ENCODE assay signal across 8 cellular contexts in the genomic region with DNA sequence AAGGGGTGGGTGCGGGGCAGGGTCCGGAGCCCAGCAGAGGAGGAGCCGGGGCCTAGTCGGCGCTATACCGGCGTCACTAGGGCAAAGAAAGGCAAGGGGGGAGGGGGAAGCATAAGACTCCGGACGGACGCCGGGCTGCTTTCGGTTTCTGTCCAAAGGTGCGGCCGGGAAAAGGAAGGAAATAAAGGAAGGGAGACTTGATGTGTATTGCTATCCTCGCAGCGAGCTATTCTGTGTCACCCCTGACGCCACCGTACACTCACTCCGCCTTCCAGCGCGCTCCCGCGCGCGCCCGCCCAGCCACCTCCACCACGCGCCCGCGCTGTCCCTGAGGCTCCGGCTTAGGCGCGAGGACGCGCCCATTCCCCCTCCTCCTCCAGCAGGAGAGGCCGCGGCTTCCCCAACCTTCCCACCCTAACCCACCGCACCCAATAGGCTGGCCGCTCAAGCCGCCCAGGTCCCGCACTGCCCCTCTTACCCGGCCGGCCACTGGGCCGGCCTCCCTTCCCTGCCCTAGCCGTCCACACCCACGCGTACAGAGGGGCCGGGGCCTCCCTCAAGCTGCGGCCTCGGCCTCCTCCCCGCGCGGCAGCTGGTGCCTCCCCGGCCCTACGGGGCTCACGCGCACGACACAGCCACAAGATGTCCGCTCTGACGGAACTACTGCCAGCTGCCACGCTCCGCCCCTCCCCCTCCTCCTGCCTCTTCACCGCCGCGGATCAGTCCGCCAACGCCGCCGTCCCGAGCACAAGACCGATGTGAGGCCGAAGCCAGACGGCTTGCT. TPM values are rescaled to one million over a fixed set of nuclear protein-coding genes. Genes with fewer than 3 reads are reported as not detected.
DNase-seq lines count a peak whose midpoint lies in the region; ATAC-seq and TF ChIP-seq lines count a peak whose summit lies in the region.

A gene (minus strand): TSS at position 662 of the 784 bp plus-strand sequence. CDS start 1,043 bp downstream, outside the sequence.

- peak within 1 kb of the TSS; percentile 100 for H3K9ac ChIP-seq in muscle layer of colon (ENCODE audit: low read length)

- TF ChIP-seq EP300 in Ishikawa (IDR thresholded peaks at IDR 0.05; ENCODE audit: borderline replicate concordance): 0 out of 2 replicates have a peak, but pooled peaks have one; percentile 53

- peak; percentile 24 for ATAC-seq in GM21529 (IDR thresholded peaks at IDR 0.05; ENCODE audit: unreplicated experiment)

- H3K9me3 ChIP-seq in esophagus (ENCODE audit: control insufficient read depth in 2 of 2, insufficient read depth in 1 of 2, low read depth in 1 of 2, low read length in 1 of 2) (no peaks in the 10 kb centered on the region), muscle layer of colon (ENCODE audit: low read length) (no peaks in the 10 kb centered on the region)

- H3K36me3 ChIP-seq in esophagus (ENCODE audit: control insufficient read depth in 2 of 2, insufficient read depth in 2 of 2, low read length in 1 of 2) (no peaks in the 10 kb centered on the region), muscle layer of colon (ENCODE audit: insufficient read depth, low read length) (no peaks in the 10 kb centered on the region)

- H3K27ac ChIP-seq in esophagus (ENCODE audit: low read depth in 2 of 2, low read length in 1 of 2) (peak within 1 kb of the TSS; percentile 99 to 100), muscle layer of colon (ENCODE audit: low read depth, low read length) (peak within 1 kb of the TSS; percentile 89)

- no peak for TF ChIP-seq RAD21 in Ishikawa (IDR thresholded peaks at IDR 0.05; ENCODE audit: low read depth)

- DNase-seq in DMS114 treated with DMSO at 0.1 percent for 48 hours (lab: John Stamatoyannopoulos, UW; ENCODE audit: unreplicated experiment) (peak; percentile 90), OCI-M2 (lab: John Stamatoyannopoulos, UW; ENCODE audit: unreplicated experiment) (peak; percentile 31), activated T-cell treated with anti-CD3 and anti-CD28 coated beads for 48 hours (ENCODE audit: low read depth) (peak; percentile 92)
- DNase-seq in stimulated activated CD8-positive, alpha-beta memory T cell treated with anti-CD3 and anti-CD28 coated beads, Interleukin-7, amount 100 ng/mL, for 24 hours (ENCODE audit: low read depth): peak; percentile 89

- H3K27me3 ChIP-seq in esophagus (ENCODE audit: control insufficient read depth in 1 of 2, insufficient read depth in 2 of 2, low read length in 2 of 2) (no peaks in the 10 kb centered on the region), muscle layer of colon (ENCODE audit: control insufficient read depth in 1 of 2, insufficient read depth in 2 of 2, low read length in 2 of 2) (no peaks in the 10 kb centered on the region)

- peak within 1 kb of the TSS; percentile 84 to 98 for H3K4me3 ChIP-seq in esophagus (ENCODE audit: low read depth in 1 of 2, low read length in 2 of 2)
- peak within 1 kb of the TSS; percentile 88 to 92 for H3K4me3 ChIP-seq in muscle layer of colon (ENCODE audit: low read depth in 1 of 2, low read length in 2 of 2)

- WGBS in esophagus, 2 donors: 0 to 1% methylated on average over 71 to 73 of the region's 73 CpGs

- no peaks in the 10 kb centered on the region for H3K4me1 ChIP-seq in esophagus (ENCODE audit: control insufficient read depth in 2 of 2, insufficient read depth in 2 of 2, low read length in 1 of 2)
- H3K4me1 ChIP-seq in muscle layer of colon (ENCODE audit: insufficient read depth, low read length): peaks cover 37% of the 10 kb centered on the region

TF ChIP-seq in Ishikawa, 13 proteins besides CTCF, POLR2A, EP300 and RAD21:
- TF ChIP-seq, protein P1, sequence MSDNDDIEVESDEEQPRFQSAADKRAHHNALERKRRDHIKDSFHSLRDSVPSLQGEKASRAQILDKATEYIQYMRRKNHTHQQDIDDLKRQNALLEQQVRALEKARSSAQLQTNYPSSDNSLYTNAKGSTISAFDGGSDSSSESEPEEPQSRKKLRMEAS (IDR thresholded peaks at IDR 0.05): peak; percentile 95
- peak; percentile 40; the same call in 1 of the 2 replicates for TF ChIP-seq CREB1 (IDR thresholded peaks at IDR 0.05; ENCODE audit: low read depth)
- 0 out of 2 replicates have a peak, but pooled peaks have one; percentile 6 for TF ChIP-seq TEAD4 (IDR thresholded peaks at IDR 0.05)
- peak; percentile 80; the same call in 1 of the 2 replicates for TF ChIP-seq TCF12 (IDR thresholded peaks at IDR 0.05; ENCODE audit: low read depth)
- TF ChIP-seq YY1 (IDR thresholded peaks at IDR 0.05; ENCODE audit: low read depth): peak; percentile 94
- TF ChIP-seq EGR1 (IDR thresholded peaks at IDR 0.05): peak; percentile 72
- TF ChIP-seq CEBPB (IDR thresholded peaks at IDR 0.05): no peak
- 0 out of 2 replicates have a peak, but pooled peaks have one; percentile 14 for TF ChIP-seq NFIC (IDR thresholded peaks at IDR 0.05)
- TF ChIP-seq, protein P2, sequence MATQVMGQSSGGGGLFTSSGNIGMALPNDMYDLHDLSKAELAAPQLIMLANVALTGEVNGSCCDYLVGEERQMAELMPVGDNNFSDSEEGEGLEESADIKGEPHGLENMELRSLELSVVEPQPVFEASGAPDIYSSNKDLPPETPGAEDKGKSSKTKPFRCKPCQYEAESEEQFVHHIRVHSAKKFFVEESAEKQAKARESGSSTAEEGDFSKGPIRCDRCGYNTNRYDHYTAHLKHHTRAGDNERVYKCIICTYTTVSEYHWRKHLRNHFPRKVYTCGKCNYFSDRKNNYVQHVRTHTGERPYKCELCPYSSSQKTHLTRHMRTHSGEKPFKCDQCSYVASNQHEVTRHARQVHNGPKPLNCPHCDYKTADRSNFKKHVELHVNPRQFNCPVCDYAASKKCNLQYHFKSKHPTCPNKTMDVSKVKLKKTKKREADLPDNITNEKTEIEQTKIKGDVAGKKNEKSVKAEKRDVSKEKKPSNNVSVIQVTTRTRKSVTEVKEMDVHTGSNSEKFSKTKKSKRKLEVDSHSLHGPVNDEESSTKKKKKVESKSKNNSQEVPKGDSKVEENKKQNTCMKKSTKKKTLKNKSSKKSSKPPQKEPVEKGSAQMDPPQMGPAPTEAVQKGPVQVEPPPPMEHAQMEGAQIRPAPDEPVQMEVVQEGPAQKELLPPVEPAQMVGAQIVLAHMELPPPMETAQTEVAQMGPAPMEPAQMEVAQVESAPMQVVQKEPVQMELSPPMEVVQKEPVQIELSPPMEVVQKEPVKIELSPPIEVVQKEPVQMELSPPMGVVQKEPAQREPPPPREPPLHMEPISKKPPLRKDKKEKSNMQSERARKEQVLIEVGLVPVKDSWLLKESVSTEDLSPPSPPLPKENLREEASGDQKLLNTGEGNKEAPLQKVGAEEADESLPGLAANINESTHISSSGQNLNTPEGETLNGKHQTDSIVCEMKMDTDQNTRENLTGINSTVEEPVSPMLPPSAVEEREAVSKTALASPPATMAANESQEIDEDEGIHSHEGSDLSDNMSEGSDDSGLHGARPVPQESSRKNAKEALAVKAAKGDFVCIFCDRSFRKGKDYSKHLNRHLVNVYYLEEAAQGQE (IDR thresholded peaks at IDR 0.05; ENCODE audit: low read depth): no peak
- TF ChIP-seq, protein P3, sequence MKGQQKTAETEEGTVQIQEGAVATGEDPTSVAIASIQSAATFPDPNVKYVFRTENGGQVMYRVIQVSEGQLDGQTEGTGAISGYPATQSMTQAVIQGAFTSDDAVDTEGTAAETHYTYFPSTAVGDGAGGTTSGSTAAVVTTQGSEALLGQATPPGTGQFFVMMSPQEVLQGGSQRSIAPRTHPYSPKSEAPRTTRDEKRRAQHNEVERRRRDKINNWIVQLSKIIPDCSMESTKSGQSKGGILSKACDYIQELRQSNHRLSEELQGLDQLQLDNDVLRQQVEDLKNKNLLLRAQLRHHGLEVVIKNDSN (IDR thresholded peaks at IDR 0.05): no peak
- peak; percentile 48; the same call in 1 of the 2 replicates for TF ChIP-seq ZBTB7A (IDR thresholded peaks at IDR 0.05; ENCODE audit: low read depth)
- TF ChIP-seq TAF1 (IDR thresholded peaks at IDR 0.05; ENCODE audit: low read depth): peak; percentile 94
- TF ChIP-seq FOXM1 (IDR thresholded peaks at IDR 0.05; ENCODE audit: borderline replicate concordance, low read depth): no peak
TF ChIP-seq in Ishikawa: peak in this region for 9.

RNA-seq across cellular contexts. Expression of the gene that starts here (rescaled TPM):
- polyA plus RNA-seq in esophagus: 100 to 1,000 TPM; 185 to 218 TPM

Comparison
In these comparisons a context has a peak if more than half of its experiments do, and no peak if none do; other contexts are left out.
1. Peak in every context shown above with its lines: DNase-seq, ATAC-seq, H3K4me3 ChIP-seq and H3K27ac ChIP-seq.
2. DNase-seq: peak in every context shown above with its lines; median percentile 92 in activated T-cell treated with anti-CD3 and anti-CD28 coated beads for 48 hours; 90 in DMS114 treated with DMSO at 0.1 percent for 48 hours; 89 in stimulated activated CD8-positive, alpha-beta memory T cell treated with anti-CD3 and anti-CD28 coated beads, Interleukin-7, amount 100 ng/mL, for 24 hours; 31 in OCI-M2.